Comparison of ENCODE assay signal across 17 cellular contexts in genomic region chr6:16450285-16450684, GRCh38.
DNase-seq lines count a peak whose midpoint lies in the region; ATAC-seq and TF ChIP-seq lines count a peak whose summit lies in the region.
"Had no signal": no experiment of that assay in that cellular context is flagged by ENCODE, and none has a peak within 500 bp of the region (broad histone marks: within the 10 kb centered on the region; RNA-seq: fewer than 3 reads in every experiment).

No MANE protein-coding gene starts in this region.

- peak overlapping the region; percentile 85 for H3K27ac ChIP-seq in smooth muscle cell (ENCODE audit: low read depth)
- no peak overlapping the region for H3K27ac ChIP-seq in suprapubic skin
- H3K27ac ChIP-seq in ascending aorta, result no peak overlapping the region
- H3K27ac ChIP-seq: lower lobe of right lung had no signal

- H4K20me1 ChIP-seq in smooth muscle cell (ENCODE audit: low read depth), result peaks cover 32% of the 10 kb centered on the region

- 16% methylated on average over 3 of the region's 3 CpGs for WGBS in smooth muscle cell (ENCODE audit: low lambda C conversion rate)
- 70% methylated on average over 3 of the region's 3 CpGs for WGBS in suprapubic skin

- H3K9me3 ChIP-seq in smooth muscle cell (replicated peaks; ENCODE audit: low read depth) (no peaks in the 10 kb centered on the region), suprapubic skin (no peaks in the 10 kb centered on the region), ascending aorta (no peaks in the 10 kb centered on the region)
- H3K9me3 ChIP-seq: lower lobe of right lung had no signal

- intact Hi-C loops in posterior vena cava (cut with DNase I), result no loop called here
- intact Hi-C loops in ascending aorta (cut with DNase I), result no loop called here

- no peak overlapping the region for H2AFZ ChIP-seq in smooth muscle cell (ENCODE audit: low read depth)

- DNase-seq in GM04503 (ENCODE audit: low read depth) (peak; percentile 96), fibroblast of the aortic adventitia (ENCODE audit: low read depth) (peak; percentile 93), smooth muscle cell (lab: John Stamatoyannopoulos, UW; ENCODE audit: unreplicated experiment) (no peak), suprapubic skin (ENCODE audit: low spot score in 2 of 2) (no peak), HPDE6-E6E7 (ENCODE audit: extremely low spot score) (no peak), posterior vena cava (ENCODE audit: low spot score) (no peak), ascending aorta (ENCODE audit: low spot score in 2 of 2) (no peak)
- DNase-seq: activated CD4-positive, CD25-positive, alpha-beta regulatory T cell; activated CD8-positive, alpha-beta memory T cell treated with anti-CD3 and anti-CD28 coated beads, Interleukin-2, amount 10 ng/mL, durations not matched to agents 7 days and 5 days; cerebellar nuclear complex; lower lobe of right lung; NCI-H1105; NCI-H345; right cardiac atrium; stimulated activated CD4-positive, alpha-beta T cell treated with anti-CD3 and anti-CD28 coated beads, Interleukin-4, amount 100 ng/mL, for 4 hours had no signal

- ATAC-seq in SK-N-SH treated with all-trans-retinoic acid at 6 μM for 48 hours, result peak; percentile 94
- ATAC-seq: activated CD8-positive, alpha-beta memory T cell treated with anti-CD3 and anti-CD28 coated beads, Interleukin-2, amount 10 ng/mL, durations not matched to agents 7 days and 5 days; lower lobe of right lung; stimulated activated effector memory CD8-positive, alpha-beta T cell treated with anti-CD3 and anti-CD28 coated beads, Interleukin-12 subunit alpha, Interleukin-12 subunit beta, amount 100 ng/mL, for 72 hours had no signal

- TF ChIP-seq POLR2A in suprapubic skin (IDR thresholded peaks at IDR 0.05), result no peak

- H3K4me3 ChIP-seq in fibroblast of the aortic adventitia (ENCODE audit: low read depth, low read length) (no peak overlapping the region), smooth muscle cell (no peak overlapping the region), suprapubic skin (no peak overlapping the region), ascending aorta (no peak overlapping the region)
- H3K4me3 ChIP-seq: lower lobe of right lung had no signal

- no peak for TF ChIP-seq CTCF in fibroblast of the aortic adventitia (IDR thresholded peaks at IDR 0.05; ENCODE audit: insufficient read depth, low read length)
- no peak for TF ChIP-seq CTCF in smooth muscle cell (IDR thresholded peaks at IDR 0.05; ENCODE audit: borderline replicate concordance, insufficient read depth, poor library complexity, severe bottlenecking)
- TF ChIP-seq CTCF in suprapubic skin (IDR thresholded peaks at IDR 0.05), result no peak
- no peak for TF ChIP-seq CTCF in ascending aorta (IDR thresholded peaks at IDR 0.05)

- no peak overlapping the region for H3K9ac ChIP-seq in smooth muscle cell (ENCODE audit: low read depth)

- H3K4me1 ChIP-seq in smooth muscle cell (ENCODE audit: low read depth) (no peaks in the 10 kb centered on the region), suprapubic skin (peaks cover 4% of the 10 kb centered on the region), ascending aorta (no peaks in the 10 kb centered on the region)

- peaks cover 16% of the 10 kb centered on the region for H3K79me2 ChIP-seq in smooth muscle cell (ENCODE audit: low read depth)

- peak overlapping the region; percentile 42 for H3K4me2 ChIP-seq in smooth muscle cell

- H3K36me3 ChIP-seq in smooth muscle cell (ENCODE audit: low read depth), result no peaks in the 10 kb centered on the region
- H3K36me3 ChIP-seq in suprapubic skin, result no peaks in the 10 kb centered on the region
- no peaks in the 10 kb centered on the region for H3K36me3 ChIP-seq in ascending aorta
- H3K36me3 ChIP-seq: lower lobe of right lung had no signal

- no peaks in the 10 kb centered on the region for H3F3A ChIP-seq in smooth muscle cell (ENCODE audit: low read depth)

- TF ChIP-seq EP300 in suprapubic skin (IDR thresholded peaks at IDR 0.05), result no peak

- H3K27me3 ChIP-seq in smooth muscle cell (ENCODE audit: low read depth), result no peaks in the 10 kb centered on the region
- H3K27me3 ChIP-seq in suprapubic skin, result no peaks in the 10 kb centered on the region
- no peaks in the 10 kb centered on the region for H3K27me3 ChIP-seq in ascending aorta

TF ChIP-seq in SK-N-SH treated with all-trans-retinoic acid at 6 μM for 48 hours, 23 proteins besides CTCF, POLR2A, EP300 and RAD21 (continues in another document):
- TF ChIP-seq OSR1 (CRISPR knock-in tag; IDR thresholded peaks at IDR 0.05), result no peak
- TF ChIP-seq ISL1 (CRISPR knock-in tag; IDR thresholded peaks at IDR 0.05), result no peak
- no peak for TF ChIP-seq SNAI2 (CRISPR knock-in tag; IDR thresholded peaks at IDR 0.05)
- TF ChIP-seq ZC3H10 (CRISPR knock-in tag; IDR thresholded peaks at IDR 0.05), result no peak
- TF ChIP-seq TSHZ2 (CRISPR knock-in tag; IDR thresholded peaks at IDR 0.05), result no peak
- no peak for TF ChIP-seq ZFP30 (CRISPR knock-in tag; IDR thresholded peaks at IDR 0.05)
- TF ChIP-seq TCF4 (CRISPR knock-in tag; IDR thresholded peaks at IDR 0.05; ENCODE audit: borderline replicate concordance), result no peak
- TF ChIP-seq, protein P1, sequence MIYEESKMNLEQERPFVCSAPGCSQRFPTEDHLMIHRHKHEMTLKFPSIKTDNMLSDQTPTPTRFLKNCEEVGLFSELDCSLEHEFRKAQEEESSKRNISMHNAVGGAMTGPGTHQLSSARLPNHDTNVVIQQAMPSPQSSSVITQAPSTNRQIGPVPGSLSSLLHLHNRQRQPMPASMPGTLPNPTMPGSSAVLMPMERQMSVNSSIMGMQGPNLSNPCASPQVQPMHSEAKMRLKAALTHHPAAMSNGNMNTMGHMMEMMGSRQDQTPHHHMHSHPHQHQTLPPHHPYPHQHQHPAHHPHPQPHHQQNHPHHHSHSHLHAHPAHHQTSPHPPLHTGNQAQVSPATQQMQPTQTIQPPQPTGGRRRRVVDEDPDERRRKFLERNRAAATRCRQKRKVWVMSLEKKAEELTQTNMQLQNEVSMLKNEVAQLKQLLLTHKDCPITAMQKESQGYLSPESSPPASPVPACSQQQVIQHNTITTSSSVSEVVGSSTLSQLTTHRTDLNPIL (CRISPR knock-in tag; IDR thresholded peaks at IDR 0.05; ENCODE audit: low read depth), result no peak
- no peak for TF ChIP-seq PPARA (CRISPR knock-in tag; IDR thresholded peaks at IDR 0.05; ENCODE audit: borderline replicate concordance)
- TF ChIP-seq TOX (CRISPR knock-in tag; IDR thresholded peaks at IDR 0.05; ENCODE audit: borderline replicate concordance), result no peak
- TF ChIP-seq ZFP3 (CRISPR knock-in tag; IDR thresholded peaks at IDR 0.05), result no peak
- TF ChIP-seq ZNF8 (CRISPR knock-in tag; IDR thresholded peaks at IDR 0.05), result no peak
- TF ChIP-seq, protein P2, sequence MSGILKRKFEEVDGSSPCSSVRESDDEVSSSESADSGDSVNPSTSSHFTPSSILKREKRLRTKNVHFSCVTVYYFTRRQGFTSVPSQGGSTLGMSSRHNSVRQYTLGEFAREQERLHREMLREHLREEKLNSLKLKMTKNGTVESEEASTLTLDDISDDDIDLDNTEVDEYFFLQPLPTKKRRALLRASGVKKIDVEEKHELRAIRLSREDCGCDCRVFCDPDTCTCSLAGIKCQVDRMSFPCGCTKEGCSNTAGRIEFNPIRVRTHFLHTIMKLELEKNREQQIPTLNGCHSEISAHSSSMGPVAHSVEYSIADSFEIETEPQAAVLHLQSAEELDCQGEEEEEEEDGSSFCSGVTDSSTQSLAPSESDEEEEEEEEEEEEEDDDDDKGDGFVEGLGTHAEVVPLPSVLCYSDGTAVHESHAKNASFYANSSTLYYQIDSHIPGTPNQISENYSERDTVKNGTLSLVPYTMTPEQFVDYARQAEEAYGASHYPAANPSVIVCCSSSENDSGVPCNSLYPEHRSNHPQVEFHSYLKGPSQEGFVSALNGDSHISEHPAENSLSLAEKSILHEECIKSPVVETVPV (CRISPR knock-in tag; IDR thresholded peaks at IDR 0.05), result no peak
- TF ChIP-seq, protein P3, sequence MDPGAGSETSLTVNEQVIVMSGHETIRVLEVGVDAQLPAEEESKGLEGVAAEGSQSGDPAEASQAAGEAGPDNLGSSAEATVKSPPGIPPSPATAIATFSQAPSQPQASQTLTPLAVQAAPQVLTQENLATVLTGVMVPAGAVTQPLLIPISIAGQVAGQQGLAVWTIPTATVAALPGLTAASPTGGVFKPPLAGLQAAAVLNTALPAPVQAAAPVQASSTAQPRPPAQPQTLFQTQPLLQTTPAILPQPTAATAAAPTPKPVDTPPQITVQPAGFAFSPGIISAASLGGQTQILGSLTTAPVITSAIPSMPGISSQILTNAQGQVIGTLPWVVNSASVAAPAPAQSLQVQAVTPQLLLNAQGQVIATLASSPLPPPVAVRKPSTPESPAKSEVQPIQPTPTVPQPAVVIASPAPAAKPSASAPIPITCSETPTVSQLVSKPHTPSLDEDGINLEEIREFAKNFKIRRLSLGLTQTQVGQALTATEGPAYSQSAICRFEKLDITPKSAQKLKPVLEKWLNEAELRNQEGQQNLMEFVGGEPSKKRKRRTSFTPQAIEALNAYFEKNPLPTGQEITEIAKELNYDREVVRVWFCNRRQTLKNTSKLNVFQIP (CRISPR knock-in tag; IDR thresholded peaks at IDR 0.05; ENCODE audit: borderline replicate concordance, low read depth), result no peak
- no peak for TF ChIP-seq CSDC2 (CRISPR knock-in tag; IDR thresholded peaks at IDR 0.05)
- no peak for TF ChIP-seq ZNF70 (CRISPR knock-in tag; IDR thresholded peaks at IDR 0.05)
- TF ChIP-seq ZNF565 (CRISPR knock-in tag; conservative IDR thresholded peaks at IDR 0.05; ENCODE audit: low read depth), result no peak

Comparison
In these comparisons a context has a peak if more than half of its experiments do, and no peak if none do; other contexts are left out.
1. DNase-seq: peak in GM04503 (single experiment) and fibroblast of the aortic adventitia (single experiment); none in smooth muscle cell (single experiment), suprapubic skin (0 of 2), HPDE6-E6E7 (single experiment), posterior vena cava (single experiment) and ascending aorta (0 of 2).